2 cellular contexts compared by ENCODE assay signal in the genomic region with DNA sequence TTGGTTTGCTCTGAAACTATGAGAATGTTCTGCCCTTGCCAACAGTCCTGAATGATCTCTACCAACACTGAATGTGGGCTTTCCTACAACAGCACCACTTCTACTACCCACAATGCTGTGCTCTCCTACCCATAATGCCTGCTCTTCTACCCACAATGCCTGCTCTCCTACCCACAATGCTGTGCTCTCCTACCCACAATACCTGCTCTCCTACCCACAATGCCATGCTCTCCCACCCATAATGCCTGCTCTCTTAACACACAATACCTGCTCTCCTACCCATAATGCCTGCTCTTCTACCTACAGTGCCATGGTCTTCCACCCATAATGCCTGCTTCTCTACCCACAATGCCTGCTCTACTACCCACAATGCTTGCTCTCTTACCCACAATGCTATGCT.
TF ChIP-seq lines count a peak whose summit lies in the region.

No MANE protein-coding gene starts in this region.

TF ChIP-seq in IMR-90, 13 proteins besides CTCF, POLR2A, EP300 and RAD21:
- no peak for TF ChIP-seq MXI1 (IDR thresholded peaks at IDR 0.05; ENCODE audit: borderline replicate concordance, low read depth, low read length)
- no peak for TF ChIP-seq FOS (IDR thresholded peaks at IDR 0.05; ENCODE audit: low read depth, low read length)

TF ChIP-seq in K562, 482 proteins besides CTCF, POLR2A, EP300 and RAD21:
- no peak for TF ChIP-seq SLC30A9 (CRISPR knock-in tag; IDR thresholded peaks at IDR 0.05)
- TF ChIP-seq, protein P1, sequence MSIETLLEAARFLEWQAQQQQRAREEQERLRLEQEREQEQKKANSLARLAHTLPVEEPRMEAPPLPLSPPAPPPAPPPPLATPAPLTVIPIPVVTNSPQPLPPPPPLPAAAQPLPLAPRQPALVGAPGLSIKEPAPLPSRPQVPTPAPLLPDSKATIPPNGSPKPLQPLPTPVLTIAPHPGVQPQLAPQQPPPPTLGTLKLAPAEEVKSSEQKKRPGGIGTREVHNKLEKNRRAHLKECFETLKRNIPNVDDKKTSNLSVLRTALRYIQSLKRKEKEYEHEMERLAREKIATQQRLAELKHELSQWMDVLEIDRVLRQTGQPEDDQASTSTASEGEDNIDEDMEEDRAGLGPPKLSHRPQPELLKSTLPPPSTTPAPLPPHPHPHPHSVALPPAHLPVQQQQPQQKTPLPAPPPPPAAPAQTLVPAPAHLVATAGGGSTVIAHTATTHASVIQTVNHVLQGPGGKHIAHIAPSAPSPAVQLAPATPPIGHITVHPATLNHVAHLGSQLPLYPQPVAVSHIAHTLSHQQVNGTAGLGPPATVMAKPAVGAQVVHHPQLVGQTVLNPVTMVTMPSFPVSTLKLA (conservative IDR thresholded peaks at IDR 0.05) = no peak
- peak; percentile 58; the same call in 1 of the 2 replicates for TF ChIP-seq ZNF143 (CRISPR knock-in tag; IDR thresholded peaks at IDR 0.05)
- TF ChIP-seq DIDO1 (tag; IDR thresholded peaks at IDR 0.05; ENCODE audit: low read depth) = peak; percentile 44; the same call in 1 of the 2 replicates
- TF ChIP-seq EHMT2 (IDR thresholded peaks at IDR 0.05) = peak; percentile 69; the same call in 1 of the 2 replicates
- TF ChIP-seq, protein P2, sequence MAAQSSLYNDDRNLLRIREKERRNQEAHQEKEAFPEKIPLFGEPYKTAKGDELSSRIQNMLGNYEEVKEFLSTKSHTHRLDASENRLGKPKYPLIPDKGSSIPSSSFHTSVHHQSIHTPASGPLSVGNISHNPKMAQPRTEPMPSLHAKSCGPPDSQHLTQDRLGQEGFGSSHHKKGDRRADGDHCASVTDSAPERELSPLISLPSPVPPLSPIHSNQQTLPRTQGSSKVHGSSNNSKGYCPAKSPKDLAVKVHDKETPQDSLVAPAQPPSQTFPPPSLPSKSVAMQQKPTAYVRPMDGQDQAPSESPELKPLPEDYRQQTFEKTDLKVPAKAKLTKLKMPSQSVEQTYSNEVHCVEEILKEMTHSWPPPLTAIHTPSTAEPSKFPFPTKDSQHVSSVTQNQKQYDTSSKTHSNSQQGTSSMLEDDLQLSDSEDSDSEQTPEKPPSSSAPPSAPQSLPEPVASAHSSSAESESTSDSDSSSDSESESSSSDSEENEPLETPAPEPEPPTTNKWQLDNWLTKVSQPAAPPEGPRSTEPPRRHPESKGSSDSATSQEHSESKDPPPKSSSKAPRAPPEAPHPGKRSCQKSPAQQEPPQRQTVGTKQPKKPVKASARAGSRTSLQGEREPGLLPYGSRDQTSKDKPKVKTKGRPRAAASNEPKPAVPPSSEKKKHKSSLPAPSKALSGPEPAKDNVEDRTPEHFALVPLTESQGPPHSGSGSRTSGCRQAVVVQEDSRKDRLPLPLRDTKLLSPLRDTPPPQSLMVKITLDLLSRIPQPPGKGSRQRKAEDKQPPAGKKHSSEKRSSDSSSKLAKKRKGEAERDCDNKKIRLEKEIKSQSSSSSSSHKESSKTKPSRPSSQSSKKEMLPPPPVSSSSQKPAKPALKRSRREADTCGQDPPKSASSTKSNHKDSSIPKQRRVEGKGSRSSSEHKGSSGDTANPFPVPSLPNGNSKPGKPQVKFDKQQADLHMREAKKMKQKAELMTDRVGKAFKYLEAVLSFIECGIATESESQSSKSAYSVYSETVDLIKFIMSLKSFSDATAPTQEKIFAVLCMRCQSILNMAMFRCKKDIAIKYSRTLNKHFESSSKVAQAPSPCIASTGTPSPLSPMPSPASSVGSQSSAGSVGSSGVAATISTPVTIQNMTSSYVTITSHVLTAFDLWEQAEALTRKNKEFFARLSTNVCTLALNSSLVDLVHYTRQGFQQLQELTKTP (IDR thresholded peaks at IDR 0.05; ENCODE audit: low read depth in 1 of 2, partially characterized antibody in 2 of 2) = peak in 1 of 2 experiments; percentile 93
- no peak for TF ChIP-seq SRSF1 (IDR thresholded peaks at IDR 0.05; ENCODE audit: low read depth, low read length)
- TF ChIP-seq SMAD1 (IDR thresholded peaks at IDR 0.05; ENCODE audit: low read depth, low read length, partially characterized antibody) = no peak
